ENCODE assay signal across 9 cellular contexts in the genomic region with DNA sequence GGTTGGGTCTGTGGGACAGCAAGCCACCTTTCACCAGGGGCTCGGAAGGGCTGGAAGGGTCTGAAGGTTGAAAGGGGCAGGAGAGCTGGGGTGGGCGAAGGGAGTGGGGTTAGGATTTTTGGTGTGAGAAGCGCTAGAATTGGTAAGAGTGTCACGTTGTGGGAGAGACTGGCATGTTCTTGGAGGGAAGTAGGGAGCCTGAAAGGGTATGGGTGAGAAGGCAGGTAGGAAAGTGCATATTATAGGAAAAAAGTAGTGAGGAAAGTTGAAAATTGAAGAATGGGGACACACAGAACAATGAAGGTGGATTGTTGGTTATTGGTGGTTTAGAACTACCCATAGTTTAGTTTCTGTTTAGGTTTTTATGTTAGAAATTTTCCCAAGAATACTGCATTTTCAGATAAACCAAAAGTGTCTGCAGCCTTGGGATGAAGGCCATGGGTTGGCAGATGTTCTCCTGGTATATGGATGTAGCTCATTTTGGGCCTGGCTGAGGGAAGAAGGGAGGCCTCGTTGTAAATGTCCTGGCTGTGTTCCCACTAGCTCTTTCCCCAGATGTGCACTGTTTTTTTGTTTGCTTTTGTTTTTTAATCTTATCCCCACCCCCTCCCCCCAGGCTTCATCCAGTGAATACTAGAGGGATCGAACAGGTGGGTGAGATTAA. TPM values are rescaled to one million over a fixed set of nuclear protein-coding genes. Genes with fewer than 3 reads are reported as not detected.
DNase-seq lines count a peak whose midpoint lies in the region; ATAC-seq and TF ChIP-seq lines count a peak whose summit lies in the region.
"Had no signal": no experiment of that assay in that cellular context is flagged by ENCODE, and none has a peak within 500 bp of the region (broad histone marks: within the 10 kb centered on the region; RNA-seq: fewer than 3 reads in every experiment).

No MANE protein-coding gene starts in this region.

- CTCF ChIA-PET in activated CD4-positive, alpha-beta T cell treated with anti-CD3 and anti-CD28 coated beads for 36 hours (lab: Charles Lee): interaction anchor here (0.9 to 9.7 kb wide), 10 partner anchors 11 to 110 kb away, joined by 3 to 93 read pairs (median 4); no protein-coding TSS in a partner anchor

- no peak for ATAC-seq in activated CD4-positive, alpha-beta T cell treated with anti-CD3 and anti-CD28 coated beads for 36 hours
- no peak for ATAC-seq in activated naive CD4-positive, alpha-beta T cell treated with anti-CD3 and anti-CD28 coated beads, Interleukin-2, amount 50 U/mL, for 72 hours
- no peak for ATAC-seq in GM18505 (IDR thresholded peaks at IDR 0.05; ENCODE audit: unreplicated experiment)

- 33 to 36% methylated on average over 6 of the region's 6 CpGs for WGBS in testis, 2 donors

- H3K4me3 ChIP-seq in testis: peak overlapping the region; percentile 93 to 97

- TF ChIP-seq POLR2A in testis (IDR thresholded peaks at IDR 0.05) (no peak), GM18505 (IDR thresholded peaks at IDR 0.05; ENCODE audit: borderline replicate concordance, extremely low read depth, insufficient read depth, insufficient read length) (no peak)

- no peaks in the 10 kb centered on the region for H3K27me3 ChIP-seq in testis

- peak overlapping the region; percentile 69 for H3K27ac Mint-ChIP-seq in activated CD4-positive, alpha-beta T cell treated with anti-CD3 and anti-CD28 coated beads for 36 hours
- peak overlapping the region; percentile 80 to 92 for H3K27ac Mint-ChIP-seq in activated naive CD4-positive, alpha-beta T cell treated with anti-CD3 and anti-CD28 coated beads, Interleukin-2, amount 50 U/mL, for 72 hours
- peak overlapping the region; percentile 46 to 92 (median 80) for H3K27ac Mint-ChIP-seq in immature natural killer cell

- H3K4me1 ChIP-seq in testis: peaks cover 24% of the 10 kb centered on the region

- intact Hi-C loops in activated CD4-positive, alpha-beta T cell treated with anti-CD3 and anti-CD28 coated beads for 36 hours (cut with DNase I, micrococcal nuclease): loop anchor here (2.0 to 5.0 kb wide), 4 partner anchors 620 to 1580 kb away; partner anchors contain the start of genes CC2D1B (in 1 of the 2), CZIB (in 1 of the 2) and LRP8 (in 1 of the 2)
- intact Hi-C loops in testis (cut with DNase I; ENCODE audit: low total_unique reads): no loop called here

- no peaks in the 10 kb centered on the region for H3K27me3 Mint-ChIP-seq in activated CD4-positive, alpha-beta T cell treated with anti-CD3 and anti-CD28 coated beads for 36 hours
- peaks cover 5 to 18% (median 16%) of the 10 kb centered on the region in 3 donors for H3K27me3 Mint-ChIP-seq in immature natural killer cell (ENCODE audit: low read depth in 3 of 3)

- peaks cover 24% of the 10 kb centered on the region for H3K36me3 Mint-ChIP-seq in activated CD4-positive, alpha-beta T cell treated with anti-CD3 and anti-CD28 coated beads for 36 hours (ENCODE audit: low read depth)
- H3K36me3 Mint-ChIP-seq in activated naive CD4-positive, alpha-beta T cell treated with anti-CD3 and anti-CD28 coated beads, Interleukin-2, amount 50 U/mL, for 72 hours: peaks cover 12 to 28% of the 10 kb centered on the region in 2 donors
- peaks cover 0 to under 1% (median 0%) of the 10 kb centered on the region in 3 donors for H3K36me3 Mint-ChIP-seq in immature natural killer cell

- H3K9me3 ChIP-seq in testis: no peaks in the 10 kb centered on the region

- peak overlapping the region; percentile 93 to 95 for H3K27ac ChIP-seq in testis

- TF ChIP-seq CTCF in testis (IDR thresholded peaks at IDR 0.05): no peak

- DNase-seq in activated CD4-positive, alpha-beta T cell treated with anti-CD3 and anti-CD28 coated beads for 36 hours: peak; percentile 10
- no peak for DNase-seq in activated CD4-positive, alpha-beta T cell treated with anti-CD3 and anti-CD28 coated beads, Interleukin-2, amount 50 U/mL, for 1 hour
- DNase-seq in activated naive CD4-positive, alpha-beta T cell treated with anti-CD3 and anti-CD28 coated beads, Interleukin-2, amount 50 U/mL, for 72 hours (ENCODE audit: low spot score in 2 of 2): no peak
- no peak for DNase-seq in immature natural killer cell
- peak; percentile 31 for DNase-seq in testis
- DNase-seq in NCI-H526 (lab: John Stamatoyannopoulos, UW): no peak
- DNase-seq in NAMALWA (ENCODE audit: low spot score): no peak
- DNase-seq: hippocampal formation had no signal

- peaks cover 49% of the 10 kb centered on the region for H3K4me1 Mint-ChIP-seq in activated CD4-positive, alpha-beta T cell treated with anti-CD3 and anti-CD28 coated beads for 36 hours
- H3K4me1 Mint-ChIP-seq in immature natural killer cell: peaks cover 39 to 52% of the 10 kb centered on the region in 2 donors

- POLR2A ChIA-PET in activated CD4-positive, alpha-beta T cell treated with anti-CD3 and anti-CD28 coated beads for 36 hours (lab: Charles Lee): interaction anchor here (1.2 kb wide), 1 partner anchor 102 kb away, joined by 3 read pairs; no protein-coding TSS in a partner anchor

- no peaks in the 10 kb centered on the region for H3K36me3 ChIP-seq in testis (ENCODE audit: low read depth, missing control alignments)

- no peaks in the 10 kb centered on the region for H3K9me3 Mint-ChIP-seq in activated CD4-positive, alpha-beta T cell treated with anti-CD3 and anti-CD28 coated beads for 36 hours (ENCODE audit: low read depth)
- peaks cover 0 to 4% of the 10 kb centered on the region in 2 donors for H3K9me3 Mint-ChIP-seq in activated naive CD4-positive, alpha-beta T cell treated with anti-CD3 and anti-CD28 coated beads, Interleukin-2, amount 50 U/mL, for 72 hours
- H3K9me3 Mint-ChIP-seq in immature natural killer cell: no peaks in the 10 kb centered on the region

- H3K4me3 Mint-ChIP-seq in activated CD4-positive, alpha-beta T cell treated with anti-CD3 and anti-CD28 coated beads for 36 hours: peak overlapping the region; percentile 95
- H3K4me3 Mint-ChIP-seq in immature natural killer cell: peak overlapping the region; percentile 75 to 88 (median 78)

RNA-seq across cellular contexts. Expression of gene LRRC42, which starts 1.2 kb away (rescaled TPM):
- 10 to 100 TPM; 25.4 to 31.3 TPM for total RNA-seq in activated CD4-positive, alpha-beta T cell treated with anti-CD3 and anti-CD28 coated beads for 36 hours
- 10 to 100 TPM; 31.6 to 35.8 TPM for total RNA-seq in activated naive CD4-positive, alpha-beta T cell treated with anti-CD3 and anti-CD28 coated beads, Interleukin-2, amount 50 U/mL, for 72 hours
- polyA plus RNA-seq in immature natural killer cell (10 to 100 TPM in 1 of 3 donors, 1 to 10 TPM in 2; 7.5 to 10.1 (median 9.8) TPM), testis (ENCODE audit: insufficient read depth, low read depth, low replicate concordance) (42.8 TPM)
- total RNA-seq in testis: 10 to 100 TPM; 37.8 to 41.2 TPM

RNA-seq across cellular contexts. Expression of gene IFT25, which starts 1.8 kb away (rescaled TPM):
- total RNA-seq in activated CD4-positive, alpha-beta T cell treated with anti-CD3 and anti-CD28 coated beads for 36 hours: 10 to 100 TPM; 56.6 to 62.0 TPM
- total RNA-seq in activated naive CD4-positive, alpha-beta T cell treated with anti-CD3 and anti-CD28 coated beads, Interleukin-2, amount 50 U/mL, for 72 hours: 10 to 100 TPM; 61.3 to 73.0 TPM
- polyA plus RNA-seq in immature natural killer cell (10 to 100 TPM; 58.6 to 72.6 (median 66.7) TPM), testis (ENCODE audit: insufficient read depth, low read depth, low replicate concordance) (34.1 TPM)
- 10 to 100 TPM; 28.1 to 43.7 TPM for total RNA-seq in testis

RNA-seq across cellular contexts. Expression of gene DIO1, which starts 53.3 kb away (rescaled TPM):
- total RNA-seq in activated CD4-positive, alpha-beta T cell treated with anti-CD3 and anti-CD28 coated beads for 36 hours: not detected
- not detected for total RNA-seq in activated naive CD4-positive, alpha-beta T cell treated with anti-CD3 and anti-CD28 coated beads, Interleukin-2, amount 50 U/mL, for 72 hours
- polyA plus RNA-seq in immature natural killer cell (under 1 TPM in 2 of 3 donors, not detected in 1; 0.11 to 0.13 TPM), testis (ENCODE audit: insufficient read depth, low read depth, low replicate concordance) (1.7 TPM)
- total RNA-seq in testis: under 1 TPM in 1 of 2 donors, not detected in 1; 0.81 TPM

RNA-seq across cellular contexts. Expression of gene YIPF1, which starts 57.7 kb away (rescaled TPM):
- total RNA-seq in activated CD4-positive, alpha-beta T cell treated with anti-CD3 and anti-CD28 coated beads for 36 hours: 10 to 100 TPM; 19.0 to 24.4 TPM
- 10 to 100 TPM; 18.1 to 21.8 TPM for total RNA-seq in activated naive CD4-positive, alpha-beta T cell treated with anti-CD3 and anti-CD28 coated beads, Interleukin-2, amount 50 U/mL, for 72 hours
- 10 to 100 TPM; 28.7 to 35.7 (median 29.4) TPM for polyA plus RNA-seq in immature natural killer cell
- 10 to 100 TPM; 34.1 to 35.9 TPM for total RNA-seq in testis
- polyA plus RNA-seq in testis (ENCODE audit: insufficient read depth, low read depth, low replicate concordance): 45.9 TPM

Comparison
In these comparisons a context has a peak if more than half of its experiments do, and no peak if none do; other contexts are left out.
1. DNase-seq: peak in activated CD4-positive, alpha-beta T cell treated with anti-CD3 and anti-CD28 coated beads for 36 hours (single experiment) and testis (single experiment); none in activated CD4-positive, alpha-beta T cell treated with anti-CD3 and anti-CD28 coated beads, Interleukin-2, amount 50 U/mL, for 1 hour (single experiment), activated naive CD4-positive, alpha-beta T cell treated with anti-CD3 and anti-CD28 coated beads, Interleukin-2, amount 50 U/mL, for 72 hours (0 of 2), immature natural killer cell (0 of 3), NCI-H526 (0 of 2) and NAMALWA (single experiment).
2. Peak in every context shown above with its lines, with median percentiles within 50 percentile points of each other: H3K27ac Mint-ChIP-seq.